In genomic region chr2:190578158-190579057, GRCh38 we compare ENCODE assay signal across 8 cellular contexts. TPM values are rescaled to one million over a fixed set of nuclear protein-coding genes. Genes with fewer than 3 reads are reported as not detected.
DNase-seq lines count a peak whose midpoint lies in the region; ATAC-seq and TF ChIP-seq lines count a peak whose summit lies in the region.

No MANE protein-coding gene starts in this region.

- ATAC-seq in right lobe of liver (peak; percentile 44 to 65 (median 63)), HG03280 (IDR thresholded peaks at IDR 0.05; ENCODE audit: unreplicated experiment) (no peak)

- intact Hi-C loops in right lobe of liver (cut with DNase I) (no loop called here), uterus (cut with DNase I; ENCODE audit: low total_unique reads) (no loop called here)

- no peaks in the 10 kb centered on the region for H3K27me3 ChIP-seq in adipocyte (replicated peaks; ENCODE audit: control insufficient read depth, insufficient read depth, low read length)
- H3K27me3 ChIP-seq in right lobe of liver = no peaks in the 10 kb centered on the region
- no peaks in the 10 kb centered on the region for H3K27me3 ChIP-seq in uterus

- TF ChIP-seq CTCF in right lobe of liver (IDR thresholded peaks at IDR 0.05) = no peak
- TF ChIP-seq CTCF in uterus (IDR thresholded peaks at IDR 0.05) = no peak

- H3K27ac ChIP-seq in right lobe of liver (no peak overlapping the region), uterus (peak overlapping the region; percentile 41 to 56)

- 35% methylated on average over 5 of the region's 6 CpGs for WGBS in right lobe of liver (ENCODE audit: insufficient coverage, low coverage, low lambda C conversion rate, missing lambda C conversion rate)

- DNase-seq in COLO829 (ENCODE audit: low spot score) (peak; percentile 67), adipocyte (ENCODE audit: low read depth) (peak; percentile 36), right lobe of liver (no peak), uterus (peak; percentile 21 to 27), mesenteric fat pad (ENCODE audit: low spot score) (no peak)
- no peak for DNase-seq in activated effector memory CD4-positive, alpha-beta T cell treated with Interleukin-2 at 50 U/mL for 16 hours

- no peaks in the 10 kb centered on the region for H3K9me3 ChIP-seq in adipocyte (ENCODE audit: control insufficient read depth, low read length)
- H3K9me3 ChIP-seq in right lobe of liver = no peaks in the 10 kb centered on the region
- H3K9me3 ChIP-seq in uterus = no peaks in the 10 kb centered on the region

- TF ChIP-seq RAD21 in Ishikawa (IDR thresholded peaks at IDR 0.05; ENCODE audit: low read depth) = no peak

- TF ChIP-seq POLR2A in right lobe of liver (IDR thresholded peaks at IDR 0.05) (no peak), uterus (IDR thresholded peaks at IDR 0.05) (no peak)

- H3K4me1 ChIP-seq in adipocyte (ENCODE audit: control insufficient read depth, insufficient read depth, low read length) (peaks cover 24% of the 10 kb centered on the region), right lobe of liver (no peaks in the 10 kb centered on the region), uterus (peaks cover 8 to 10% of the 10 kb centered on the region in 2 donors)

- TF ChIP-seq EP300 in Ishikawa (IDR thresholded peaks at IDR 0.05; ENCODE audit: borderline replicate concordance) = peak; percentile 39; the same call in 1 of the 2 replicates

- H3K9ac ChIP-seq in adipocyte (ENCODE audit: low read length) = no peak overlapping the region

- H3K4me3 ChIP-seq in adipocyte (ENCODE audit: low read length) (no peak overlapping the region), right lobe of liver (no peak overlapping the region), uterus (no peak overlapping the region)

- H3K36me3 ChIP-seq in adipocyte (ENCODE audit: control insufficient read depth, insufficient read depth, low read length, severe bottlenecking) (no peaks in the 10 kb centered on the region), right lobe of liver (no peaks in the 10 kb centered on the region), uterus (no peaks in the 10 kb centered on the region)

TF ChIP-seq in Ishikawa, 13 proteins besides CTCF, POLR2A, EP300 and RAD21:
- TF ChIP-seq CEBPB (IDR thresholded peaks at IDR 0.05) (no peak), TAF1 (IDR thresholded peaks at IDR 0.05; ENCODE audit: low read depth) (no peak), CREB1 (IDR thresholded peaks at IDR 0.05; ENCODE audit: low read depth) (no peak), USF1 (IDR thresholded peaks at IDR 0.05) (no peak), TEAD4 (IDR thresholded peaks at IDR 0.05) (no peak), TCF12 (IDR thresholded peaks at IDR 0.05; ENCODE audit: low read depth) (0 out of 2 replicates have a peak, but pooled peaks have one; percentile 35), NFIC (IDR thresholded peaks at IDR 0.05) (0 out of 2 replicates have a peak, but pooled peaks have one; percentile 23), FOXM1 (IDR thresholded peaks at IDR 0.05; ENCODE audit: borderline replicate concordance, low read depth) (no peak), EGR1 (IDR thresholded peaks at IDR 0.05) (peak; percentile 37; the same call in 1 of the 2 replicates)

RNA-seq across cellular contexts. Expression of gene NEMP2, which starts 43.9 kb away (rescaled TPM):
- 1 to 10 TPM; 2.0 to 4.1 (median 2.7) TPM for total RNA-seq in right lobe of liver
- 10 to 100 TPM in 1 of 4 donors, 1 to 10 TPM in 3; 2.0 to 16.5 (median 5.7) TPM for total RNA-seq in uterus
- 6.5 TPM for total RNA-seq in mesenteric fat pad

Comparison
In these comparisons a context has a peak if more than half of its experiments do, and no peak if none do; other contexts are left out.
1. DNase-seq: peak in COLO829 (single experiment), adipocyte (single experiment) and uterus (2 of 2); none in right lobe of liver (0 of 3), activated effector memory CD4-positive, alpha-beta T cell treated with Interleukin-2 at 50 U/mL for 16 hours (single experiment) and mesenteric fat pad (single experiment).
2. H3K27ac ChIP-seq: peak in uterus (2 of 2); none in right lobe of liver (0 of 3).